Comparison of ENCODE assay signal across 8 cellular contexts in genomic region chr2:71275939-71276310, GRCh38. TPM values are rescaled to one million over a fixed set of nuclear protein-coding genes. Genes with fewer than 3 reads are reported as not detected.
DNase-seq lines count a peak whose midpoint lies in the region; ATAC-seq and TF ChIP-seq lines count a peak whose summit lies in the region.

No MANE protein-coding gene starts in this region.

- no peaks in the 10 kb centered on the region for H3K9me3 ChIP-seq in osteoblast (ENCODE audit: low read depth, low read length)

- POLR2A ChIA-PET in GM10248 (lab: Yijun Ruan, JAX), result no interaction called here

- ATAC-seq in HG03378 (IDR thresholded peaks at IDR 0.05; ENCODE audit: unreplicated experiment), result peak; percentile 25

- H3K4me3 ChIP-seq in GM08714 (ENCODE audit: low read length) (peak overlapping the region; percentile 53; the same call in 1 of the 2 replicates), osteoblast (ENCODE audit: insufficient read depth, low read length) (peak overlapping the region; percentile 74), lower leg skin (ENCODE audit: low read depth, poor library complexity, severe bottlenecking) (no peak overlapping the region)

- WGBS in lower leg skin, 2 donors, result 29 to 36% methylated on average over 8 of the region's 8 CpGs

- CTCF ChIA-PET in GM10248 (lab: Yijun Ruan, JAX), result interaction anchor here (1.4 to 2.0 kb wide), 2 partner anchors 11 to 56 kb away, joined by 5 to 6 read pairs; partner anchors contain the start of gene ZNF638

- H3K4me1 ChIP-seq in osteoblast (ENCODE audit: insufficient read depth, low read length), result peaks cover 16% of the 10 kb centered on the region

- no peaks in the 10 kb centered on the region for H3K79me2 ChIP-seq in osteoblast (ENCODE audit: insufficient read depth, low read length)

- DNase-seq in osteoblast (ENCODE audit: insufficient read length, low spot score, missing footprints), result no peak
- no peak for DNase-seq in NCI-H1930 (lab: John Stamatoyannopoulos, UW)
- no peak for DNase-seq in GM10248 (ENCODE audit: extremely low spot score)
- DNase-seq in activated CD8-positive, alpha-beta memory T cell treated with anti-CD3 and anti-CD28 coated beads for 24 hours, result no peak
- no peak for DNase-seq in lower leg skin (ENCODE audit: low spot score in 2 of 2)

- peaks cover 6% of the 10 kb centered on the region for H3K27me3 ChIP-seq in osteoblast (ENCODE audit: insufficient read depth, low read length)

- H4K20me1 ChIP-seq in osteoblast (ENCODE audit: insufficient read depth, low read length), result no peaks in the 10 kb centered on the region

- H3K4me2 ChIP-seq in osteoblast (ENCODE audit: insufficient read depth, low read length), result peak overlapping the region; percentile 90

- no peak for TF ChIP-seq POLR2A in lower leg skin (IDR thresholded peaks at IDR 0.05)

- H3K27ac ChIP-seq in cingulate gyrus (ENCODE audit: low read depth, low read length) (peak overlapping the region; percentile 47), osteoblast (ENCODE audit: low read depth, low read length) (no peak overlapping the region)

- H2AFZ ChIP-seq in osteoblast (ENCODE audit: low read length), result peak overlapping the region; percentile 74

- H3K36me3 ChIP-seq in osteoblast (ENCODE audit: insufficient read depth, low read length), result no peaks in the 10 kb centered on the region

- TF ChIP-seq CTCF in osteoblast (IDR thresholded peaks at IDR 0.05; ENCODE audit: extremely low read depth, low read depth, low read length), result no peak
- TF ChIP-seq CTCF in GM10248 (IDR thresholded peaks at IDR 0.05; ENCODE audit: control extremely low read depth, extremely low read depth, low read depth, missing control alignments), result no peak
- no peak for TF ChIP-seq CTCF in lower leg skin (IDR thresholded peaks at IDR 0.05)

- intact Hi-C loops in lower leg skin (cut with DNase I; ENCODE audit: low total_unique reads), result no loop called here

RNA-seq across cellular contexts. Expression of gene PAIP2B, which starts 49.0 kb away (rescaled TPM):
- total RNA-seq in osteoblast (0.36 and 0.59 TPM in 2 replicates), lower leg skin (10 to 100 TPM; 20.1 to 29.8 (median 23.1) TPM)

RNA-seq across cellular contexts. Expression of gene ZNF638, which starts 55.7 kb away (rescaled TPM):
- total RNA-seq in osteoblast, result 148 and 152 TPM in 2 replicates
- total RNA-seq in lower leg skin, result 100 to 1,000 TPM in 3 of 4 donors, 10 to 100 TPM in 1; 94.9 to 114 (median 109) TPM

Comparison
In these comparisons a context has a peak if more than half of its experiments do, and no peak if none do; other contexts are left out.
1. RNA of gene PAIP2B, which starts 49.0 kb away (total RNA-seq): 20.1 to 29.8 TPM in lower leg skin; 0.36 to 0.59 TPM in osteoblast; every median in the first group is over 10 times any median in the second.